Comparison of ENCODE assay signal across 28 cellular contexts in the genomic region with DNA sequence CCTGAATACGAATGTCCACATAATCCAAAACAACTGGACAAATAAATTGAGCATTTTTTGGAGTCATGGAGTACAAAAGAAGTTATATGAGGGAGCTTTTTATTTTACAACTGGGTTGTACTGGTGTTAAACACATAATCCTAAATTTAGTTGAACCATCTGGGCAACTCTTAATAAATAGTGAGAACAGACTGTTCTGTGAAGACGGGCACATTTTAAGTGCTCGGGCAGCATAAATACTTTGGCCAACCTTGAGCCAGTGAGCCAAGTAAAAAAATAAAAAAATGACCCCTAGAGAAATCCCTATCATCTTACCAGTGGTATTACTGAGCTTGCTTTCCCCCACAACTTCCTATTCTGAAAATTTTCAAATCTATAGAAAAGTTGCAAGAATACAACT.
"Had no signal": no experiment of that assay in that cellular context is flagged by ENCODE, and none has a peak within 500 bp of the region (broad histone marks: within the 10 kb centered on the region; RNA-seq: fewer than 3 reads in every experiment).

No MANE protein-coding gene starts in this region.

- DNase-seq: activated CD4-positive, alpha-beta T cell treated with anti-CD3 and anti-CD28 coated beads for 1 hour; activated CD4-positive, alpha-beta T cell treated with anti-CD3 and anti-CD28 coated beads, Interleukin-2, amount 10 ng/mL, durations not matched to agents 24 days and 14 days; activated CD4-positive, alpha-beta T cell treated with anti-CD3 and anti-CD28 coated beads, Interleukin-2, amount 50 U/mL, for 48 hours; activated CD4-positive, CD25-positive, alpha-beta regulatory T cell; activated CD8-positive, alpha-beta T cell treated with anti-CD3 and anti-CD28 coated beads, Interleukin-2, amount 10 ng/mL, durations not matched to agents 7 days and 5 days; activated effector memory CD4-positive, alpha-beta T cell treated with Interleukin-2 at 50 U/mL for 16 hours; activated naive CD4-positive, alpha-beta T cell treated with anti-CD3 and anti-CD28 coated beads, Interleukin-2, amount 10 ng/mL, durations not matched to agents 7 days and 5 days; activated naive CD8-positive, alpha-beta T cell treated with anti-CD3 and anti-CD28 coated beads, Interleukin-2, amount 50 U/mL, for 24 hours; activated T-cell treated with anti-CD3 and anti-CD28 coated beads for 4 hours; activated T-cell treated with anti-CD3 and anti-CD28 coated beads, Interleukin-2, amount 50 U/mL, for 48 hours; anterior cingulate cortex; Karpas-422; KBM-7; NCI-H1048; NCI-H1105 treated with DMSO at 0.1 percent for 48 hours; NCI-H1436; NCI-H1694; NCI-H1930; NCI-H2081 treated with DMSO at 0.1 percent for 48 hours; NCI-H345; NCI-H524 treated with DMSO at 0.1 percent for 48 hours; SIG-M5; T-helper 1 cell; T-helper 2 cell; T-helper 9 cell; WERI-Rb-1 had no signal

- H3K36me3 ChIP-seq: WERI-Rb-1 had no signal

- H3K27ac ChIP-seq: WERI-Rb-1 had no signal

- ATAC-seq: activated CD8-positive, alpha-beta T cell treated with anti-CD3 and anti-CD28 coated beads, Interleukin-2, amount 10 ng/mL, durations not matched to agents 7 days and 5 days; activated naive CD8-positive, alpha-beta T cell treated with anti-CD3 and anti-CD28 coated beads, Interleukin-2, amount 50 U/mL, for 24 hours; Panc1; SK-N-SH treated with all-trans-retinoic acid at 6 μM for 48 hours had no signal
